Comparison of ENCODE assay signal across 13 cellular contexts in the genomic region with DNA sequence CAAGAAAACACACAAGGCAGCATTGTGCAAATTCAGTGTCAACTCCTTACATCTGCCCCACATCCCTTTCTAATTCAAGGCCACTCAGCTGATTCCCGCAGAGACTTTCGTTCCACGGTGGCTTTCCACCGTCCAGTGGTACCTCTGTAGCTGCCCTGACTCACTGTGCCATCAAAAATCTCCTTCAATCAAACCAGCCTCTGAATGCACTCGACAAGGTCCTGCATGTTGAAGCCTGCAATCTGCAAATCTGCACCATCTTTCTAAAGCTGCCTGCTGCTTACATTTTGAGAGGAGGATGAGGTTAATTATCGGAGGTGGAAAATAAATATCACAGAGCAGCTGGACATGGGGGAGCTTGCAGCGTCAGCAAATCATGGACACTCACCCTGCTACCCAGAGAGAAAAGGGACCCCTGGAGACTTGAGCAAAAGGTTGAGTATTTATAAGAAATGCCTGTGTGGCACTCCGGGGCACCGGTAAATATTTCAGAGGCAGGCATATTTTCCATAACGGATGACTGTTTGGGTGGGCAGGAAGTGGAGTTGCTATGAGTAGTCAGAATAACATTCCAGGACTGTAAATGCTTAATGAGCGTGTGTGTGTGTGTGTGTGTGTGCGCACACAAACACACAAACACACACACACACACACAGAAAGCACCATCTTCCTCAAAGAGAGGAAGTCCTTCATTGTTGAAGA.
DNase-seq lines count a peak whose midpoint lies in the region; ATAC-seq, FAIRE-seq and TF ChIP-seq lines count a peak whose summit lies in the region.
"Had no signal": no experiment of that assay in that cellular context is flagged by ENCODE, and none has a peak within 500 bp of the region (broad histone marks: within the 10 kb centered on the region; RNA-seq: fewer than 3 reads in every experiment).

No MANE protein-coding gene starts in this region.

- peak overlapping the region in 2 of 12 donors; percentile 24 to 30 for H3K27ac ChIP-seq in heart left ventricle
- no peak overlapping the region for H3K27ac ChIP-seq in right cardiac atrium (ENCODE audit: low read length)
- peak overlapping the region; percentile 80 for H3K27ac ChIP-seq in astrocyte (ENCODE audit: low read depth, low read length)
- peak overlapping the region; percentile 65 for H3K27ac ChIP-seq in keratinocyte (ENCODE audit: control insufficient read depth, insufficient read depth, low read length)
- H3K27ac ChIP-seq: gastroesophageal sphincter, HL-60 had no signal

- DNase-seq in heart left ventricle (no peak), right cardiac atrium (no peak), astrocyte (ENCODE audit: low read depth) (peak; percentile 95), keratinocyte (ENCODE audit: low read depth, low spot score) (no peak), urothelium cell line (ENCODE audit: low spot score) (peak; percentile 25)
- DNase-seq in NK-92 treated with Interleukin-12 subunit alpha and Interleukin-12 subunit beta, amount 100 ng/mL, for 24 hours (lab: John Stamatoyannopoulos, UW), result no peak
- DNase-seq in activated effector memory CD4-positive, alpha-beta T cell treated with anti-CD3 and anti-CD28 coated beads, Interleukin-2, amount 50 U/mL, for 16 hours, result no peak
- DNase-seq: 8988T, NCI-H345 had no signal

- no peaks in the 10 kb centered on the region for H4K20me1 ChIP-seq in astrocyte (ENCODE audit: insufficient read depth, low read length)
- H4K20me1 ChIP-seq in keratinocyte (ENCODE audit: control insufficient read depth, extremely low read depth, insufficient read depth, low read length), result no peaks in the 10 kb centered on the region

- H3K9me1 ChIP-seq in keratinocyte (ENCODE audit: control insufficient read depth, extremely low read depth, insufficient read depth, low read length), result no peaks in the 10 kb centered on the region

- H3K4me3 ChIP-seq in heart left ventricle (peak overlapping the region in 8 of 12 donors; percentile 3 to 35 (median 14)), right cardiac atrium (ENCODE audit: low read length) (no peak overlapping the region), astrocyte (ENCODE audit: insufficient read depth, low read depth, low read length) (peak overlapping the region; percentile 24), keratinocyte (ENCODE audit: control insufficient read depth in 2 of 3, extremely low read depth in 1 of 3, insufficient read depth in 2 of 3, low read depth in 1 of 3, low read length in 3 of 3) (peak overlapping the region; percentile 6 to 63 (median 58))
- H3K4me3 ChIP-seq: gastroesophageal sphincter had no signal

- no peaks in the 10 kb centered on the region for H3K36me3 ChIP-seq in heart left ventricle
- H3K36me3 ChIP-seq in astrocyte (ENCODE audit: insufficient read depth, low read length), result no peaks in the 10 kb centered on the region
- H3K36me3 ChIP-seq in keratinocyte (ENCODE audit: control insufficient read depth in 2 of 2, extremely low read depth in 1 of 2, insufficient read depth in 2 of 2, low read length in 2 of 2), result no peaks in the 10 kb centered on the region
- H3K36me3 ChIP-seq: gastroesophageal sphincter had no signal

- H3K4me1 Mint-ChIP-seq in astrocyte (ENCODE audit: low read depth, unreplicated experiment), result peaks cover 31% of the 10 kb centered on the region
- H3K4me1 Mint-ChIP-seq: activated naive CD4-positive, alpha-beta T cell treated with anti-CD3 and anti-CD28 coated beads, Interleukin-2, amount 50 U/mL, for 24 hours had no signal

- peaks cover 0 to 9% (median 0%) of the 10 kb centered on the region in 12 donors for H3K4me1 ChIP-seq in heart left ventricle
- H3K4me1 ChIP-seq in right cardiac atrium (ENCODE audit: control insufficient read depth, insufficient read depth, low read length), result no peaks in the 10 kb centered on the region
- H3K4me1 ChIP-seq in astrocyte (ENCODE audit: insufficient read depth, low read length), result peaks cover 23% of the 10 kb centered on the region
- H3K4me1 ChIP-seq in keratinocyte (ENCODE audit: control insufficient read depth, extremely low read depth, insufficient read depth, low read length), result peaks cover 22% of the 10 kb centered on the region
- H3K4me1 ChIP-seq: gastroesophageal sphincter had no signal

- peak overlapping the region; percentile 91 for H3K27ac Mint-ChIP-seq in astrocyte (ENCODE audit: unreplicated experiment)
- H3K27ac Mint-ChIP-seq: activated naive CD4-positive, alpha-beta T cell treated with anti-CD3 and anti-CD28 coated beads, Interleukin-2, amount 50 U/mL, for 24 hours had no signal

- peaks cover 11% of the 10 kb centered on the region for H3K9me3 Mint-ChIP-seq in astrocyte (ENCODE audit: unreplicated experiment)
- H3K9me3 Mint-ChIP-seq: activated naive CD4-positive, alpha-beta T cell treated with anti-CD3 and anti-CD28 coated beads, Interleukin-2, amount 50 U/mL, for 24 hours had no signal

- H3K27me3 ChIP-seq in heart left ventricle (no peaks in the 10 kb centered on the region), right cardiac atrium (ENCODE audit: control insufficient read depth, insufficient read depth) (no peaks in the 10 kb centered on the region), astrocyte (ENCODE audit: insufficient read depth, low read length) (no peaks in the 10 kb centered on the region), keratinocyte (ENCODE audit: control insufficient read depth, extremely low read depth, insufficient read depth, low read length) (no peaks in the 10 kb centered on the region)
- H3K27me3 ChIP-seq: gastroesophageal sphincter had no signal

- no peak for TF ChIP-seq POLR2A in heart left ventricle (IDR thresholded peaks at IDR 0.05)

- H3K9me3 ChIP-seq in heart left ventricle, result peaks cover 0 to 13% (median 0%) of the 10 kb centered on the region in 12 donors
- no peaks in the 10 kb centered on the region for H3K9me3 ChIP-seq in right cardiac atrium (ENCODE audit: control insufficient read depth, low read length)
- H3K9me3 ChIP-seq in astrocyte (ENCODE audit: insufficient read depth, low read depth, low read length), result no peaks in the 10 kb centered on the region
- no peaks in the 10 kb centered on the region for H3K9me3 ChIP-seq in keratinocyte (ENCODE audit: control insufficient read depth, low read depth, low read length)
- H3K9me3 ChIP-seq: gastroesophageal sphincter had no signal

- H2AFZ ChIP-seq in astrocyte (ENCODE audit: low read depth, low read length) (no peak overlapping the region), keratinocyte (ENCODE audit: control insufficient read depth, low read length) (peak overlapping the region; percentile 51)

- no peaks in the 10 kb centered on the region for H3K79me2 ChIP-seq in astrocyte (ENCODE audit: insufficient read depth, low read length)
- H3K79me2 ChIP-seq in keratinocyte (ENCODE audit: control insufficient read depth, insufficient read depth, low read length), result no peaks in the 10 kb centered on the region

- H3K27me3 Mint-ChIP-seq in astrocyte (ENCODE audit: low read depth, unreplicated experiment), result no peaks in the 10 kb centered on the region
- H3K27me3 Mint-ChIP-seq: activated naive CD4-positive, alpha-beta T cell treated with anti-CD3 and anti-CD28 coated beads, Interleukin-2, amount 50 U/mL, for 24 hours had no signal

- FAIRE-seq in astrocyte (lab: Jason Lieb, UNC) (no peak), keratinocyte (lab: Jason Lieb, UNC) (peak; percentile 80), urothelium cell line (lab: Jason Lieb, UNC) (no peak)

- ATAC-seq in heart left ventricle, result peak in 1 of 4 donors; percentile 50
- ATAC-seq in right cardiac atrium, result no peak
- no peak for ATAC-seq in HG03469 (IDR thresholded peaks at IDR 0.05; ENCODE audit: unreplicated experiment)
- ATAC-seq: gastroesophageal sphincter had no signal

- H3K36me3 Mint-ChIP-seq in astrocyte (ENCODE audit: low read depth, unreplicated experiment), result peaks cover 2% of the 10 kb centered on the region
- H3K36me3 Mint-ChIP-seq: activated naive CD4-positive, alpha-beta T cell treated with anti-CD3 and anti-CD28 coated beads, Interleukin-2, amount 50 U/mL, for 24 hours had no signal

- H3K4me2 ChIP-seq in astrocyte (ENCODE audit: low read length) (peak overlapping the region; percentile 76), keratinocyte (ENCODE audit: control insufficient read depth, extremely low read depth, insufficient read depth, low read depth, low read length) (peak overlapping the region; percentile 81)

- dilution Hi-C loops in keratinocyte (cut with MboI; ENCODE audit: extremely low pct_ligation_motif_present, low sequenced_read_pairs), result no loop called here

- intact Hi-C loops in heart left ventricle (cut with DNase I) (no loop called here), right cardiac atrium (cut with DNase I) (no loop called here)

- H3K4me3 Mint-ChIP-seq in astrocyte (ENCODE audit: unreplicated experiment), result no peak overlapping the region
- H3K4me3 Mint-ChIP-seq: activated naive CD4-positive, alpha-beta T cell treated with anti-CD3 and anti-CD28 coated beads, Interleukin-2, amount 50 U/mL, for 24 hours had no signal

- TF ChIP-seq CTCF in heart left ventricle (IDR thresholded peaks at IDR 0.05) (no peak), astrocyte (IDR thresholded peaks at IDR 0.05; ENCODE audit: insufficient read depth, low read depth, low read length) (no peak), keratinocyte (optimal IDR thresholded peaks at IDR 0.05 in 1 of 3, IDR thresholded peaks at IDR 0.05 in 1 of 3, conservative IDR thresholded peaks at IDR 0.05 in 1 of 3; ENCODE audit: extremely low read depth in 1 of 3, insufficient read depth in 2 of 3, low read length in 3 of 3) (no peak)

- WGBS in heart left ventricle, 4 donors, result 35 to 45% (median 40%) methylated on average over 12 of the region's 12 CpGs
- 32% methylated on average over 12 of the region's 12 CpGs for WGBS in right cardiac atrium

- H3K9ac ChIP-seq in astrocyte (ENCODE audit: low read length), result peak overlapping the region; percentile 67
- peak overlapping the region; percentile 29 for H3K9ac ChIP-seq in keratinocyte (ENCODE audit: control insufficient read depth, extremely low read depth, insufficient read depth, low read length)

Comparison
In these comparisons a context has a peak if more than half of its experiments do, and no peak if none do; other contexts are left out.
1. DNase-seq: peak in astrocyte (single experiment) and urothelium cell line (single experiment); none in heart left ventricle (0 of 5), right cardiac atrium (0 of 3), keratinocyte (single experiment), NK-92 treated with Interleukin-12 subunit alpha and Interleukin-12 subunit beta, amount 100 ng/mL, for 24 hours (single experiment) and activated effector memory CD4-positive, alpha-beta T cell treated with anti-CD3 and anti-CD28 coated beads, Interleukin-2, amount 50 U/mL, for 16 hours (single experiment).